In the genomic region with DNA sequence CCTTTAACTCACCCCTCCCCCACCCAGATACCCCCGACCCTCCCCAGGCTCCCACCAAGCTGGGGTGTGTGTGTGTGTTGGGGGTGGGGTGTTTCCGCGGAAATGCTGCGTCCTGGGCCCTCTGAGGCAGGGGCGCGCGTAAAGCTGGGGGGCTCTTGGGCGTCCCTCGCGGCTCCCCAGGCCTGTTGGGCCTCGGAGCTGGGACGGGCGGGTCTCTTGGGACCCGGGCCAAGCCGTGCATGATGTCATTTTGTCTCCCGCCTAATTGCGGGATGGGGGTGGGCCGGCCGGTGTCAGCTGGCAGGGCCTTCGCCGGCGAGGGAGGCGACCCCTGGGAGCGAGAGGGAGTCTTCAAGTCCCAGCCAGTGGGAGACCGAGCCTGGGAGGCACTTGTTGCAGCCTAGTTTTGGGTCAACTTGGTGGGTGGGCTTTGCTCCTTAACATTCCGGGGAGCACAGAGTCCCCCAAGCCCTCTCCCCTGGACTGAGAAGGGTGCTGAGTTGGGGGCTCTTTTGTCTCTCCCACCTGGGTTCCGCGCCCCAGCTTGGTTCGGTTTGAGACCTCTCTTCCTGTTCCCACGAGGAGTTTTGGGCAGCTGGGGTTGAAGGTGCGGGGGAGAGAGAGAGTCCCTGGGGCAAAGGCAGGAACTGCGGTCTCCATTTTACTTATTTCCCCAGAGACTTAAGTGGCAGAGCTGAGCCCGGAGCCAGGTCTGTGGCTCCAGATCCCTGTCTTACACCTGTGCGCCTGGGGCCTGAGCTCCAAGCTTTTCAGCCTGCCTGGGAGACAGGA, we compare ENCODE assay signal across 1 cellular context.
TF ChIP-seq lines count a peak whose summit lies in the region.

No MANE protein-coding gene starts in this region.

TF ChIP-seq in H1, 55 proteins besides CTCF, POLR2A, EP300 and RAD21:
- TF ChIP-seq POLR2AphosphoS5 (IDR thresholded peaks at IDR 0.05; ENCODE audit: low read depth, low read length) (peak; percentile 45), ASH2L (IDR thresholded peaks at IDR 0.05; ENCODE audit: low read length) (peak; percentile 37), SIN3A (conservative IDR thresholded peaks at IDR 0.05 in 1 of 2, IDR thresholded peaks at IDR 0.05 in 1 of 2; ENCODE audit: low read depth in 1 of 2, low read length in 2 of 2) (peak in 1 of 2 experiments; percentile 21; a peak in 1 of 4 replicates), GTF2F1 (IDR thresholded peaks at IDR 0.05; ENCODE audit: borderline replicate concordance, low read depth, low read length) (no peak), PHF8 (conservative IDR thresholded peaks at IDR 0.05; ENCODE audit: low read depth, low read length) (peak; percentile 42), CREB1 (IDR thresholded peaks at IDR 0.05) (no peak), SUZ12 (IDR thresholded peaks at IDR 0.05; ENCODE audit: low read length) (no peak), EZH2 (IDR thresholded peaks at IDR 0.05; ENCODE audit: low read depth, low read length, severe bottlenecking) (no peak), JUND (IDR thresholded peaks at IDR 0.05; ENCODE audit: low read length) (0 out of 2 replicates have a peak, but pooled peaks have one; percentile 39), CBX8 (IDR thresholded peaks at IDR 0.05; ENCODE audit: borderline replicate concordance, low read depth, low read length) (no peak)
- TF ChIP-seq, protein P1, sequence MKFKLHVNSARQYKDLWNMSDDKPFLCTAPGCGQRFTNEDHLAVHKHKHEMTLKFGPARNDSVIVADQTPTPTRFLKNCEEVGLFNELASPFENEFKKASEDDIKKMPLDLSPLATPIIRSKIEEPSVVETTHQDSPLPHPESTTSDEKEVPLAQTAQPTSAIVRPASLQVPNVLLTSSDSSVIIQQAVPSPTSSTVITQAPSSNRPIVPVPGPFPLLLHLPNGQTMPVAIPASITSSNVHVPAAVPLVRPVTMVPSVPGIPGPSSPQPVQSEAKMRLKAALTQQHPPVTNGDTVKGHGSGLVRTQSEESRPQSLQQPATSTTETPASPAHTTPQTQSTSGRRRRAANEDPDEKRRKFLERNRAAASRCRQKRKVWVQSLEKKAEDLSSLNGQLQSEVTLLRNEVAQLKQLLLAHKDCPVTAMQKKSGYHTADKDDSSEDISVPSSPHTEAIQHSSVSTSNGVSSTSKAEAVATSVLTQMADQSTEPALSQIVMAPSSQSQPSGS (IDR thresholded peaks at IDR 0.05; ENCODE audit: low read length): peak; percentile 81; the same call in 1 of the 2 replicates
- TF ChIP-seq, protein P2, sequence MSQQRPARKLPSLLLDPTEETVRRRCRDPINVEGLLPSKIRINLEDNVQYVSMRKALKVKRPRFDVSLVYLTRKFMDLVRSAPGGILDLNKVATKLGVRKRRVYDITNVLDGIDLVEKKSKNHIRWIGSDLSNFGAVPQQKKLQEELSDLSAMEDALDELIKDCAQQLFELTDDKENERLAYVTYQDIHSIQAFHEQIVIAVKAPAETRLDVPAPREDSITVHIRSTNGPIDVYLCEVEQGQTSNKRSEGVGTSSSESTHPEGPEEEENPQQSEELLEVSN (IDR thresholded peaks at IDR 0.05): peak; percentile 58
- TF ChIP-seq, protein P3, sequence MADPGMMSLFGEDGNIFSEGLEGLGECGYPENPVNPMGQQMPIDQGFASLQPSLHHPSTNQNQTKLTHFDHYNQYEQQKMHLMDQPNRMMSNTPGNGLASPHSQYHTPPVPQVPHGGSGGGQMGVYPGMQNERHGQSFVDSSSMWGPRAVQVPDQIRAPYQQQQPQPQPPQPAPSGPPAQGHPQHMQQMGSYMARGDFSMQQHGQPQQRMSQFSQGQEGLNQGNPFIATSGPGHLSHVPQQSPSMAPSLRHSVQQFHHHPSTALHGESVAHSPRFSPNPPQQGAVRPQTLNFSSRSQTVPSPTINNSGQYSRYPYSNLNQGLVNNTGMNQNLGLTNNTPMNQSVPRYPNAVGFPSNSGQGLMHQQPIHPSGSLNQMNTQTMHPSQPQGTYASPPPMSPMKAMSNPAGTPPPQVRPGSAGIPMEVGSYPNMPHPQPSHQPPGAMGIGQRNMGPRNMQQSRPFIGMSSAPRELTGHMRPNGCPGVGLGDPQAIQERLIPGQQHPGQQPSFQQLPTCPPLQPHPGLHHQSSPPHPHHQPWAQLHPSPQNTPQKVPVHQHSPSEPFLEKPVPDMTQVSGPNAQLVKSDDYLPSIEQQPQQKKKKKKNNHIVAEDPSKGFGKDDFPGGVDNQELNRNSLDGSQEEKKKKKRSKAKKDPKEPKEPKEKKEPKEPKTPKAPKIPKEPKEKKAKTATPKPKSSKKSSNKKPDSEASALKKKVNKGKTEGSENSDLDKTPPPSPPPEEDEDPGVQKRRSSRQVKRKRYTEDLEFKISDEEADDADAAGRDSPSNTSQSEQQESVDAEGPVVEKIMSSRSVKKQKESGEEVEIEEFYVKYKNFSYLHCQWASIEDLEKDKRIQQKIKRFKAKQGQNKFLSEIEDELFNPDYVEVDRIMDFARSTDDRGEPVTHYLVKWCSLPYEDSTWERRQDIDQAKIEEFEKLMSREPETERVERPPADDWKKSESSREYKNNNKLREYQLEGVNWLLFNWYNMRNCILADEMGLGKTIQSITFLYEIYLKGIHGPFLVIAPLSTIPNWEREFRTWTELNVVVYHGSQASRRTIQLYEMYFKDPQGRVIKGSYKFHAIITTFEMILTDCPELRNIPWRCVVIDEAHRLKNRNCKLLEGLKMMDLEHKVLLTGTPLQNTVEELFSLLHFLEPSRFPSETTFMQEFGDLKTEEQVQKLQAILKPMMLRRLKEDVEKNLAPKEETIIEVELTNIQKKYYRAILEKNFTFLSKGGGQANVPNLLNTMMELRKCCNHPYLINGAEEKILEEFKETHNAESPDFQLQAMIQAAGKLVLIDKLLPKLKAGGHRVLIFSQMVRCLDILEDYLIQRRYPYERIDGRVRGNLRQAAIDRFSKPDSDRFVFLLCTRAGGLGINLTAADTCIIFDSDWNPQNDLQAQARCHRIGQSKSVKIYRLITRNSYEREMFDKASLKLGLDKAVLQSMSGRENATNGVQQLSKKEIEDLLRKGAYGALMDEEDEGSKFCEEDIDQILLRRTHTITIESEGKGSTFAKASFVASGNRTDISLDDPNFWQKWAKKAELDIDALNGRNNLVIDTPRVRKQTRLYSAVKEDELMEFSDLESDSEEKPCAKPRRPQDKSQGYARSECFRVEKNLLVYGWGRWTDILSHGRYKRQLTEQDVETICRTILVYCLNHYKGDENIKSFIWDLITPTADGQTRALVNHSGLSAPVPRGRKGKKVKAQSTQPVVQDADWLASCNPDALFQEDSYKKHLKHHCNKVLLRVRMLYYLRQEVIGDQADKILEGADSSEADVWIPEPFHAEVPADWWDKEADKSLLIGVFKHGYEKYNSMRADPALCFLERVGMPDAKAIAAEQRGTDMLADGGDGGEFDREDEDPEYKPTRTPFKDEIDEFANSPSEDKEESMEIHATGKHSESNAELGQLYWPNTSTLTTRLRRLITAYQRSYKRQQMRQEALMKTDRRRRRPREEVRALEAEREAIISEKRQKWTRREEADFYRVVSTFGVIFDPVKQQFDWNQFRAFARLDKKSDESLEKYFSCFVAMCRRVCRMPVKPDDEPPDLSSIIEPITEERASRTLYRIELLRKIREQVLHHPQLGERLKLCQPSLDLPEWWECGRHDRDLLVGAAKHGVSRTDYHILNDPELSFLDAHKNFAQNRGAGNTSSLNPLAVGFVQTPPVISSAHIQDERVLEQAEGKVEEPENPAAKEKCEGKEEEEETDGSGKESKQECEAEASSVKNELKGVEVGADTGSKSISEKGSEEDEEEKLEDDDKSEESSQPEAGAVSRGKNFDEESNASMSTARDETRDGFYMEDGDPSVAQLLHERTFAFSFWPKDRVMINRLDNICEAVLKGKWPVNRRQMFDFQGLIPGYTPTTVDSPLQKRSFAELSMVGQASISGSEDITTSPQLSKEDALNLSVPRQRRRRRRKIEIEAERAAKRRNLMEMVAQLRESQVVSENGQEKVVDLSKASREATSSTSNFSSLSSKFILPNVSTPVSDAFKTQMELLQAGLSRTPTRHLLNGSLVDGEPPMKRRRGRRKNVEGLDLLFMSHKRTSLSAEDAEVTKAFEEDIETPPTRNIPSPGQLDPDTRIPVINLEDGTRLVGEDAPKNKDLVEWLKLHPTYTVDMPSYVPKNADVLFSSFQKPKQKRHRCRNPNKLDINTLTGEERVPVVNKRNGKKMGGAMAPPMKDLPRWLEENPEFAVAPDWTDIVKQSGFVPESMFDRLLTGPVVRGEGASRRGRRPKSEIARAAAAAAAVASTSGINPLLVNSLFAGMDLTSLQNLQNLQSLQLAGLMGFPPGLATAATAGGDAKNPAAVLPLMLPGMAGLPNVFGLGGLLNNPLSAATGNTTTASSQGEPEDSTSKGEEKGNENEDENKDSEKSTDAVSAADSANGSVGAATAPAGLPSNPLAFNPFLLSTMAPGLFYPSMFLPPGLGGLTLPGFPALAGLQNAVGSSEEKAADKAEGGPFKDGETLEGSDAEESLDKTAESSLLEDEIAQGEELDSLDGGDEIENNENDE (IDR thresholded peaks at IDR 0.05; ENCODE audit: insufficient replicate concordance, low read length): no peak
